Comparison of ENCODE assay signal across 1 cellular context in the genomic region with DNA sequence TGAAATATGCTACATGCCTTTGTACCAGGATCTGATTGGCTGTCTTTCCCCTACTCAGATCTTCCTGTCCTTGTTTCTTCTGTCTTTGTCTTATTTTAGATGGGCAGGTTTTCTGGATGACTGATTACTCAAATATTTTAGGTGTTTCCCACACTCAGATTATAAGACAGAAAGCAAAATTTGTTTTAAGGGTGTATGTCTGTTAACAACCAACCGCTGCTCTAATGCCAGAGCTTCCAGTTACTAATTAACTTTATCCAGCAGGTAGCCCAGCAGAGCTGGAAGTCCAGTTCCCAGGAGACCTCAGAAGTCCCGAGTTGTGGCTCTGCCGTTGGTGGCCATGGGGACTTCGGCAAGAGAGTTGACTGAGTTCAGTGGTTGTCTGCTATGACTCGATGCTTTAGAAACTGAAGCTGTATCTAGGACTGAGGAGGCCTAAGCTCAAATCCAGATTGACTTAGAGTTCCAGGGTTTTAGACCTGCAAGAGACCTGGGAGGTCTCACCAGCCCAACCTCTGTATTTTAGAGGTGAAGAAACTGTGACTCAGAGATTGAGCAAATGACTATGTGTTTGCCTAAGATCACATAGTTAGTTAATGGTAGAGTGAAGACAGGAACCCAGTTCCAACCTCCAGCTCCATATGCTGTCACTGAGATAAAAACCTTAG.
TF ChIP-seq lines count a peak whose summit lies in the region.

No MANE protein-coding gene starts in this region.

TF ChIP-seq in HepG2, 621 proteins besides CTCF, POLR2A, EP300 and RAD21 (continued from another document and continues in another):
- TF ChIP-seq EHMT2 (IDR thresholded peaks at IDR 0.05; ENCODE audit: borderline replicate concordance, low read depth, low read length) (peak; percentile 90; the same call in 1 of the 2 replicates), MAFG (CRISPR knock-in tag; IDR thresholded peaks at IDR 0.05) (no peak), ZNF205 (CRISPR knock-in tag; IDR thresholded peaks at IDR 0.05) (no peak), SP1 (IDR thresholded peaks at IDR 0.05) (no peak), SP1 (CRISPR knock-in tag; IDR thresholded peaks at IDR 0.05) (no peak), ATF7-NPFF (CRISPR knock-in tag; IDR thresholded peaks at IDR 0.05; ENCODE audit: low read depth) (no peak), DR1 (CRISPR knock-in tag; IDR thresholded peaks at IDR 0.05) (no peak), SP140L (CRISPR knock-in tag; IDR thresholded peaks at IDR 0.05; ENCODE audit: borderline replicate concordance) (no peak), ZBTB8A (CRISPR knock-in tag; IDR thresholded peaks at IDR 0.05; ENCODE audit: borderline replicate concordance, low read depth) (no peak), SETDB1 (CRISPR knock-in tag; IDR thresholded peaks at IDR 0.05; ENCODE audit: borderline replicate concordance) (no peak), BORCS8-MEF2B (CRISPR knock-in tag; IDR thresholded peaks at IDR 0.05) (no peak), ZNF784 (CRISPR knock-in tag; IDR thresholded peaks at IDR 0.05; ENCODE audit: borderline replicate concordance) (no peak), MBD4 (IDR thresholded peaks at IDR 0.05; ENCODE audit: borderline replicate concordance, low read length) (no peak; the same call in 1 of the 2 replicates), HDAC6 (IDR thresholded peaks at IDR 0.05; ENCODE audit: low read depth, low read length) (no peak), ZNF550 (CRISPR knock-in tag; IDR thresholded peaks at IDR 0.05; ENCODE audit: borderline replicate concordance) (no peak), CBFB (CRISPR knock-in tag; IDR thresholded peaks at IDR 0.05) (no peak), ZBTB43 (CRISPR knock-in tag; conservative IDR thresholded peaks at IDR 0.05) (no peak), ZNF547 (CRISPR knock-in tag; IDR thresholded peaks at IDR 0.05) (no peak), ZNF672 (CRISPR knock-in tag; IDR thresholded peaks at IDR 0.05) (no peak), FOXK1 (CRISPR knock-in tag; IDR thresholded peaks at IDR 0.05; ENCODE audit: borderline replicate concordance, low read depth) (no peak), FIP1L1 (IDR thresholded peaks at IDR 0.05; ENCODE audit: borderline replicate concordance, insufficient read depth, low read depth, low read length) (no peak), CHCHD3 (CRISPR knock-in tag; IDR thresholded peaks at IDR 0.05) (no peak), ZNF546 (CRISPR knock-in tag; conservative IDR thresholded peaks at IDR 0.05) (no peak), ZFP36 (IDR thresholded peaks at IDR 0.05; ENCODE audit: borderline replicate concordance, low read depth, low read length, partially characterized antibody) (no peak), AKAP8 (CRISPR knock-in tag; IDR thresholded peaks at IDR 0.05) (no peak), PHF8 (CRISPR knock-in tag; IDR thresholded peaks at IDR 0.05) (peak; percentile 41; the same call in 1 of the 2 replicates), KLF6 (CRISPR knock-in tag; IDR thresholded peaks at IDR 0.05) (no peak; the same call in 1 of the 2 replicates), ZNF138 (CRISPR knock-in tag; IDR thresholded peaks at IDR 0.05; ENCODE audit: low read depth) (no peak), MTA1 (CRISPR knock-in tag; IDR thresholded peaks at IDR 0.05; ENCODE audit: borderline replicate concordance) (no peak), FOSL1 (CRISPR knock-in tag; IDR thresholded peaks at IDR 0.05; ENCODE audit: borderline replicate concordance) (peak; percentile 92), ZNF451 (CRISPR knock-in tag; IDR thresholded peaks at IDR 0.05) (no peak), ZZZ3 (CRISPR knock-in tag; IDR thresholded peaks at IDR 0.05; ENCODE audit: borderline replicate concordance) (no peak), ZNF275 (CRISPR knock-in tag; IDR thresholded peaks at IDR 0.05; ENCODE audit: borderline replicate concordance) (no peak), KDM5B (CRISPR knock-in tag; IDR thresholded peaks at IDR 0.05; ENCODE audit: borderline replicate concordance) (no peak), ZSCAN12 (CRISPR knock-in tag; IDR thresholded peaks at IDR 0.05) (no peak), SUZ12 (IDR thresholded peaks at IDR 0.05; ENCODE audit: low read depth, low read length) (no peak), IRF1 (CRISPR knock-in tag; IDR thresholded peaks at IDR 0.05; ENCODE audit: low read depth) (no peak), ATF1 (CRISPR knock-in tag; IDR thresholded peaks at IDR 0.05) (no peak), ZNF883 (CRISPR knock-in tag; IDR thresholded peaks at IDR 0.05; ENCODE audit: not compliant biosample characterization) (no peak), ZNF674 (CRISPR knock-in tag; IDR thresholded peaks at IDR 0.05; ENCODE audit: low read depth) (no peak), ZFP37 (CRISPR knock-in tag; IDR thresholded peaks at IDR 0.05; ENCODE audit: borderline replicate concordance) (no peak), ZNF790 (CRISPR knock-in tag; IDR thresholded peaks at IDR 0.05; ENCODE audit: borderline replicate concordance) (no peak), MAZ (IDR thresholded peaks at IDR 0.05; ENCODE audit: borderline replicate concordance, low read depth, low read length) (no peak), MAZ (CRISPR knock-in tag; IDR thresholded peaks at IDR 0.05; ENCODE audit: low read depth) (peak; percentile 43; the same call in 1 of the 2 replicates), ZNF563 (CRISPR knock-in tag; IDR thresholded peaks at IDR 0.05) (no peak), SNRNP70 (IDR thresholded peaks at IDR 0.05; ENCODE audit: low read depth, low read length) (no peak), NFYC (CRISPR knock-in tag; IDR thresholded peaks at IDR 0.05) (0 out of 2 replicates have a peak, but pooled peaks have one; percentile 8), REL (CRISPR knock-in tag; conservative IDR thresholded peaks at IDR 0.05) (no peak), ZSCAN25 (CRISPR knock-in tag; IDR thresholded peaks at IDR 0.05) (no peak), TSC22D2 (CRISPR knock-in tag; IDR thresholded peaks at IDR 0.05; ENCODE audit: borderline replicate concordance) (no peak), ERF (CRISPR knock-in tag; IDR thresholded peaks at IDR 0.05) (peak; percentile 20; the same call in 1 of the 2 replicates), TBP (CRISPR knock-in tag; IDR thresholded peaks at IDR 0.05) (no peak), RNF2 (conservative IDR thresholded peaks at IDR 0.05; ENCODE audit: low read depth) (no peak)
- TF ChIP-seq, protein P1, sequence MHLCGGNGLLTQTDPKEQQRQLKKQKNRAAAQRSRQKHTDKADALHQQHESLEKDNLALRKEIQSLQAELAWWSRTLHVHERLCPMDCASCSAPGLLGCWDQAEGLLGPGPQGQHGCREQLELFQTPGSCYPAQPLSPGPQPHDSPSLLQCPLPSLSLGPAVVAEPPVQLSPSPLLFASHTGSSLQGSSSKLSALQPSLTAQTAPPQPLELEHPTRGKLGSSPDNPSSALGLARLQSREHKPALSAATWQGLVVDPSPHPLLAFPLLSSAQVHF (CRISPR knock-in tag; IDR thresholded peaks at IDR 0.05), result no peak
- TF ChIP-seq, protein P2, sequence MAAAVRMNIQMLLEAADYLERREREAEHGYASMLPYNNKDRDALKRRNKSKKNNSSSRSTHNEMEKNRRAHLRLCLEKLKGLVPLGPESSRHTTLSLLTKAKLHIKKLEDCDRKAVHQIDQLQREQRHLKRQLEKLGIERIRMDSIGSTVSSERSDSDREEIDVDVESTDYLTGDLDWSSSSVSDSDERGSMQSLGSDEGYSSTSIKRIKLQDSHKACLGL (CRISPR knock-in tag; IDR thresholded peaks at IDR 0.05), result no peak
- TF ChIP-seq, protein P3, sequence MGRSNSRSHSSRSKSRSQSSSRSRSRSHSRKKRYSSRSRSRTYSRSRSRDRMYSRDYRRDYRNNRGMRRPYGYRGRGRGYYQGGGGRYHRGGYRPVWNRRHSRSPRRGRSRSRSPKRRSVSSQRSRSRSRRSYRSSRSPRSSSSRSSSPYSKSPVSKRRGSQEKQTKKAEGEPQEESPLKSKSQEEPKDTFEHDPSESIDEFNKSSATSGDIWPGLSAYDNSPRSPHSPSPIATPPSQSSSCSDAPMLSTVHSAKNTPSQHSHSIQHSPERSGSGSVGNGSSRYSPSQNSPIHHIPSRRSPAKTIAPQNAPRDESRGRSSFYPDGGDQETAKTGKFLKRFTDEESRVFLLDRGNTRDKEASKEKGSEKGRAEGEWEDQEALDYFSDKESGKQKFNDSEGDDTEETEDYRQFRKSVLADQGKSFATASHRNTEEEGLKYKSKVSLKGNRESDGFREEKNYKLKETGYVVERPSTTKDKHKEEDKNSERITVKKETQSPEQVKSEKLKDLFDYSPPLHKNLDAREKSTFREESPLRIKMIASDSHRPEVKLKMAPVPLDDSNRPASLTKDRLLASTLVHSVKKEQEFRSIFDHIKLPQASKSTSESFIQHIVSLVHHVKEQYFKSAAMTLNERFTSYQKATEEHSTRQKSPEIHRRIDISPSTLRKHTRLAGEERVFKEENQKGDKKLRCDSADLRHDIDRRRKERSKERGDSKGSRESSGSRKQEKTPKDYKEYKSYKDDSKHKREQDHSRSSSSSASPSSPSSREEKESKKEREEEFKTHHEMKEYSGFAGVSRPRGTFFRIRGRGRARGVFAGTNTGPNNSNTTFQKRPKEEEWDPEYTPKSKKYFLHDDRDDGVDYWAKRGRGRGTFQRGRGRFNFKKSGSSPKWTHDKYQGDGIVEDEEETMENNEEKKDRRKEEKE (IDR thresholded peaks at IDR 0.05), result no peak
- TF ChIP-seq, protein P4, sequence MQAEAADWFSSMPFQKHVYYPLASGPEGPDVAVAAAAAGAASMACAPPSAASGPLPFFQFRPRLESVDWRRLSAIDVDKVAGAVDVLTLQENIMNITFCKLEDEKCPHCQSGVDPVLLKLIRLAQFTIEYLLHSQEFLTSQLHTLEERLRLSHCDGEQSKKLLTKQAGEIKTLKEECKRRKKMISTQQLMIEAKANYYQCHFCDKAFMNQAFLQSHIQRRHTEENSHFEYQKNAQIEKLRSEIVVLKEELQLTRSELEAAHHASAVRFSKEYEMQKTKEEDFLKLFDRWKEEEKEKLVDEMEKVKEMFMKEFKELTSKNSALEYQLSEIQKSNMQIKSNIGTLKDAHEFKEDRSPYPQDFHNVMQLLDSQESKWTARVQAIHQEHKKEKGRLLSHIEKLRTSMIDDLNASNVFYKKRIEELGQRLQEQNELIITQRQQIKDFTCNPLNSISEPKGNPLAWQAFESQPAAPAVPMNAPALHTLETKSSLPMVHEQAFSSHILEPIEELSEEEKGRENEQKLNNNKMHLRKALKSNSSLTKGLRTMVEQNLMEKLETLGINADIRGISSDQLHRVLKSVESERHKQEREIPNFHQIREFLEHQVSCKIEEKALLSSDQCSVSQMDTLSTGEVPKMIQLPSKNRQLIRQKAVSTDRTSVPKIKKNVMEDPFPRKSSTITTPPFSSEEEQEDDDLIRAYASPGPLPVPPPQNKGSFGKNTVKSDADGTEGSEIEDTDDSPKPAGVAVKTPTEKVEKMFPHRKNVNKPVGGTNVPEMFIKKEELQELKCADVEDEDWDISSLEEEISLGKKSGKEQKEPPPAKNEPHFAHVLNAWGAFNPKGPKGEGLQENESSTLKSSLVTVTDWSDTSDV (CRISPR knock-in tag; IDR thresholded peaks at IDR 0.05), result no peak
- TF ChIP-seq, protein P5, sequence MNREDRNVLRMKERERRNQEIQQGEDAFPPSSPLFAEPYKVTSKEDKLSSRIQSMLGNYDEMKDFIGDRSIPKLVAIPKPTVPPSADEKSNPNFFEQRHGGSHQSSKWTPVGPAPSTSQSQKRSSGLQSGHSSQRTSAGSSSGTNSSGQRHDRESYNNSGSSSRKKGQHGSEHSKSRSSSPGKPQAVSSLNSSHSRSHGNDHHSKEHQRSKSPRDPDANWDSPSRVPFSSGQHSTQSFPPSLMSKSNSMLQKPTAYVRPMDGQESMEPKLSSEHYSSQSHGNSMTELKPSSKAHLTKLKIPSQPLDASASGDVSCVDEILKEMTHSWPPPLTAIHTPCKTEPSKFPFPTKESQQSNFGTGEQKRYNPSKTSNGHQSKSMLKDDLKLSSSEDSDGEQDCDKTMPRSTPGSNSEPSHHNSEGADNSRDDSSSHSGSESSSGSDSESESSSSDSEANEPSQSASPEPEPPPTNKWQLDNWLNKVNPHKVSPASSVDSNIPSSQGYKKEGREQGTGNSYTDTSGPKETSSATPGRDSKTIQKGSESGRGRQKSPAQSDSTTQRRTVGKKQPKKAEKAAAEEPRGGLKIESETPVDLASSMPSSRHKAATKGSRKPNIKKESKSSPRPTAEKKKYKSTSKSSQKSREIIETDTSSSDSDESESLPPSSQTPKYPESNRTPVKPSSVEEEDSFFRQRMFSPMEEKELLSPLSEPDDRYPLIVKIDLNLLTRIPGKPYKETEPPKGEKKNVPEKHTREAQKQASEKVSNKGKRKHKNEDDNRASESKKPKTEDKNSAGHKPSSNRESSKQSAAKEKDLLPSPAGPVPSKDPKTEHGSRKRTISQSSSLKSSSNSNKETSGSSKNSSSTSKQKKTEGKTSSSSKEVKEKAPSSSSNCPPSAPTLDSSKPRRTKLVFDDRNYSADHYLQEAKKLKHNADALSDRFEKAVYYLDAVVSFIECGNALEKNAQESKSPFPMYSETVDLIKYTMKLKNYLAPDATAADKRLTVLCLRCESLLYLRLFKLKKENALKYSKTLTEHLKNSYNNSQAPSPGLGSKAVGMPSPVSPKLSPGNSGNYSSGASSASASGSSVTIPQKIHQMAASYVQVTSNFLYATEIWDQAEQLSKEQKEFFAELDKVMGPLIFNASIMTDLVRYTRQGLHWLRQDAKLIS (CRISPR knock-in tag; IDR thresholded peaks at IDR 0.05), result no peak
